ENCODE assay signal across 11 cellular contexts in genomic region chr16:78478267-78478821, GRCh38.
DNase-seq lines count a peak whose midpoint lies in the region; ATAC-seq, FAIRE-seq and TF ChIP-seq lines count a peak whose summit lies in the region.
"Had no signal": no experiment of that assay in that cellular context is flagged by ENCODE, and none has a peak within 500 bp of the region (broad histone marks: within the 10 kb centered on the region; RNA-seq: fewer than 3 reads in every experiment).

No MANE protein-coding gene starts in this region.

- H3K36me3 ChIP-seq in heart left ventricle (no peaks in the 10 kb centered on the region), H1 (ENCODE audit: control insufficient read depth in 2 of 4, insufficient read depth in 4 of 4, low read length in 3 of 4) (no peaks in the 10 kb centered on the region), upper lobe of right lung (no peaks in the 10 kb centered on the region)

- H3K4ac ChIP-seq in H1 (replicated peaks; ENCODE audit: insufficient read length, low read depth, low read length), result no peak overlapping the region

- WGBS in heart left ventricle, 4 donors, result 70 to 74% (median 72%) methylated on average over 7 of the region's 7 CpGs
- 35% methylated on average over 7 of the region's 7 CpGs; no CpG with 5 or more reads in 1 of the 2 experiments for WGBS in H1 (ENCODE audit: extremely low coverage in 1 of 2, insufficient coverage in 1 of 2, insufficient read length in 1 of 2, insufficient replicate concordance in 2 of 2, low coverage in 1 of 2, low lambda C conversion rate in 2 of 2, missing lambda C conversion rate in 1 of 2), 2 experiments

- no peak overlapping the region for H4K91ac ChIP-seq in H1 (replicated peaks; ENCODE audit: insufficient read length, low read length)

- ATAC-seq in heart left ventricle, result peak in 1 of 4 donors; percentile 41
- no peak for ATAC-seq in Right ventricle myocardium superior (ENCODE audit: poor library complexity)
- ATAC-seq in upper lobe of right lung, result no peak
- no peak for ATAC-seq in omental fat pad (ENCODE audit: low FRiP score)
- no peak for ATAC-seq in GM19455 (IDR thresholded peaks at IDR 0.05; ENCODE audit: unreplicated experiment)

- no peak for TF ChIP-seq EP300 in H1 (IDR thresholded peaks at IDR 0.05; ENCODE audit: borderline replicate concordance in 1 of 2, low read depth in 2 of 2, low read length in 2 of 2)

- H3K4me3 ChIP-seq in heart left ventricle (no peak overlapping the region), H1 (ENCODE audit: extremely low read depth in 1 of 4, insufficient read depth in 2 of 4, low read depth in 3 of 4, low read length in 4 of 4) (no peak overlapping the region), upper lobe of right lung (no peak overlapping the region)

- DNase-seq in heart left ventricle, result peak in 1 of 5 donors; percentile 19
- DNase-seq in Right ventricle myocardium superior, result no peak
- DNase-seq in NCI-H2081 (lab: John Stamatoyannopoulos, UW), result peak; percentile 87 to 96
- peak; percentile 10 to 64 for DNase-seq in H1 (ENCODE audit: low read depth in 1 of 2, low spot score in 2 of 2)
- no peak for DNase-seq in upper lobe of right lung
- no peak for DNase-seq in omental fat pad (ENCODE audit: low spot score)
- no peak for DNase-seq in GM03348 (ENCODE audit: low spot score)
- DNase-seq: activated CD8-positive, alpha-beta memory T cell treated with anti-CD3 and anti-CD28 coated beads, Interleukin-2, amount 50 U/mL, for 4 hours; DMS79 treated with DMSO at 0.1 percent for 48 hours; midbrain had no signal

- no peak overlapping the region for H3K27ac ChIP-seq in heart left ventricle
- H3K27ac ChIP-seq in H1 (ENCODE audit: low read depth, low read length), result no peak overlapping the region
- H3K27ac ChIP-seq in upper lobe of right lung, result no peak overlapping the region

- no peak overlapping the region for H3K9ac ChIP-seq in H1 (replicated peaks in 1 of 4; ENCODE audit: extremely low read depth in 1 of 4, low read depth in 3 of 4, low read length in 3 of 4)

- no peak overlapping the region for H4K5ac ChIP-seq in H1 (ENCODE audit: insufficient read length, low read depth, low read length)

- no peak overlapping the region for H2AK5ac ChIP-seq in H1 (ENCODE audit: low read depth, low read length)

- H3K79me1 ChIP-seq in H1 (ENCODE audit: low read depth, low read length), result no peaks in the 10 kb centered on the region

- H3K14ac ChIP-seq in H1 (ENCODE audit: insufficient read length), result no peak overlapping the region

- no peaks in the 10 kb centered on the region for H3K9me3 ChIP-seq in heart left ventricle
- H3K9me3 ChIP-seq in H1 (ENCODE audit: insufficient read depth in 2 of 2, low read depth in 1 of 2, low read length in 1 of 2), result no peaks in the 10 kb centered on the region
- H3K9me3 ChIP-seq in upper lobe of right lung, result no peaks in the 10 kb centered on the region

- TF ChIP-seq CTCF in heart left ventricle (IDR thresholded peaks at IDR 0.05) (peak in 8 of 12 donors; percentile 25 to 60 (median 37)), H1 (IDR thresholded peaks at IDR 0.05; ENCODE audit: control extremely low read depth in 1 of 3, insufficient read depth in 1 of 3, low read depth in 1 of 3, low read length in 3 of 3) (peak; percentile 51 to 68 (median 65)), upper lobe of right lung (IDR thresholded peaks at IDR 0.05) (peak; percentile 39), omental fat pad (IDR thresholded peaks at IDR 0.05) (no peak)

- no peaks in the 10 kb centered on the region for H3K4me1 ChIP-seq in heart left ventricle
- peaks cover 0 to 9% (median 3%) of the 10 kb centered on the region in 4 experiments; a peak in 5 of 7 replicates for H3K4me1 ChIP-seq in H1 (replicated peaks in 1 of 4; ENCODE audit: control insufficient read depth in 3 of 4, insufficient read depth in 4 of 4, low read length in 3 of 4)
- no peaks in the 10 kb centered on the region for H3K4me1 ChIP-seq in upper lobe of right lung

- no peaks in the 10 kb centered on the region for H3K79me2 ChIP-seq in H1 (ENCODE audit: control insufficient read depth in 1 of 2, insufficient read depth in 2 of 2, low read length in 2 of 2)

- no peak overlapping the region for H2BK120ac ChIP-seq in H1 (replicated peaks; ENCODE audit: low read depth, low read length)

- no peak overlapping the region for H3K56ac ChIP-seq in H1 (replicated peaks; ENCODE audit: insufficient read length, low read depth, low read length)

- no peak overlapping the region for H4K8ac ChIP-seq in H1 (ENCODE audit: extremely low read depth, insufficient read depth, low read length)

- FAIRE-seq in H1 (lab: Jason Lieb, UNC), result peak; percentile 77

- no peaks in the 10 kb centered on the region for H3K23me2 ChIP-seq in H1 (ENCODE audit: low read depth, low read length)

- TF ChIP-seq RAD21 in H1 (IDR thresholded peaks at IDR 0.05 in 1 of 2, conservative IDR thresholded peaks at IDR 0.05 in 1 of 2; ENCODE audit: low read depth in 2 of 2, low read length in 2 of 2), result peak; percentile 51 to 60

- no peak overlapping the region for H3K18ac ChIP-seq in H1 (ENCODE audit: extremely low read depth, low read length)

- H2BK5ac ChIP-seq in H1 (ENCODE audit: low read depth, low read length), result no peak overlapping the region

- no peak overlapping the region for H2BK12ac ChIP-seq in H1 (ENCODE audit: low read depth, low read length)

- no peak overlapping the region for H2AFZ ChIP-seq in H1 (ENCODE audit: low read length)

- H3K27me3 ChIP-seq in heart left ventricle, result no peaks in the 10 kb centered on the region
- H3K27me3 ChIP-seq in H1 (replicated peaks in 1 of 4; ENCODE audit: control insufficient read depth in 3 of 4, extremely low read depth in 1 of 4, insufficient read depth in 3 of 4, low read length in 3 of 4), result no peaks in the 10 kb centered on the region
- H3K27me3 ChIP-seq in upper lobe of right lung, result no peaks in the 10 kb centered on the region

- POLR2A ChIA-PET in H1 (lab: Charles Lee; ENCODE audit: partially characterized antibody), result no interaction called here

- TF ChIP-seq POLR2A in heart left ventricle (IDR thresholded peaks at IDR 0.05) (no peak), H1 (IDR thresholded peaks at IDR 0.05; ENCODE audit: control extremely low read depth in 1 of 2, low read depth in 2 of 2, low read length in 2 of 2) (no peak)

- no peaks in the 10 kb centered on the region for H4K20me1 ChIP-seq in H1 (replicated peaks in 1 of 2; ENCODE audit: control insufficient read depth in 1 of 2, insufficient read depth in 2 of 2, low read length in 2 of 2)

- H2BK15ac ChIP-seq in H1 (ENCODE audit: low read length), result no peak overlapping the region

- H2BK20ac ChIP-seq in H1 (ENCODE audit: low read length), result no peak overlapping the region

- CTCF ChIA-PET in H1 (lab: Charles Lee; ENCODE audit: partially characterized antibody), result interaction anchor here (0.6 to 4.3 kb wide), 19 partner anchors 9 to 1348 kb away, joined by 3 to 29 read pairs (median 4); no protein-coding TSS in a partner anchor

- no peak overlapping the region for H3K23ac ChIP-seq in H1 (ENCODE audit: insufficient read length)

- intact Hi-C loops in heart left ventricle (cut with DNase I), result no loop called here
- intact Hi-C loops in Right ventricle myocardium superior (cut with DNase I), result no loop called here
- intact Hi-C loops in upper lobe of right lung (cut with DNase I), result no loop called here

- no peak overlapping the region for H3K4me2 ChIP-seq in H1 (ENCODE audit: insufficient read depth in 1 of 2, low read depth in 2 of 2, low read length in 2 of 2)

TF ChIP-seq in H1, 55 proteins besides CTCF, POLR2A, EP300 and RAD21 (continues in another document):
- 0 out of 2 replicates have a peak, but pooled peaks have one; percentile 72 for TF ChIP-seq POU5F1 (IDR thresholded peaks at IDR 0.05; ENCODE audit: low read depth, low read length)
- no peak for TF ChIP-seq BRCA1 (IDR thresholded peaks at IDR 0.05; ENCODE audit: low read depth, low read length)
- no peak for TF ChIP-seq MAFK (IDR thresholded peaks at IDR 0.05; ENCODE audit: low read depth, low read length)
- TF ChIP-seq SP1 (IDR thresholded peaks at IDR 0.05; ENCODE audit: low read depth, low read length), result no peak
- TF ChIP-seq E2F6 (IDR thresholded peaks at IDR 0.05), result 0 out of 2 replicates have a peak, but pooled peaks have one; percentile 35
- TF ChIP-seq ATF2 (IDR thresholded peaks at IDR 0.05; ENCODE audit: low read length), result no peak
- no peak for TF ChIP-seq CTBP2 (IDR thresholded peaks at IDR 0.05; ENCODE audit: borderline replicate concordance, insufficient read depth, insufficient read length, low read length)
- no peak for TF ChIP-seq EZH2 (IDR thresholded peaks at IDR 0.05; ENCODE audit: low read depth, low read length, severe bottlenecking)
- TF ChIP-seq BCL11A (IDR thresholded peaks at IDR 0.05; ENCODE audit: low read depth in 2 of 2, low read length in 2 of 2), result no peak
- TF ChIP-seq CEBPB (IDR thresholded peaks at IDR 0.05; ENCODE audit: low read depth, low read length), result no peak
- no peak for TF ChIP-seq POLR2AphosphoS5 (IDR thresholded peaks at IDR 0.05; ENCODE audit: low read depth, low read length)
- TF ChIP-seq GTF2F1 (IDR thresholded peaks at IDR 0.05; ENCODE audit: borderline replicate concordance, low read depth, low read length), result no peak
- no peak for TF ChIP-seq TCF12 (IDR thresholded peaks at IDR 0.05; ENCODE audit: low read depth, low read length)
- TF ChIP-seq SIRT6 (IDR thresholded peaks at IDR 0.05; ENCODE audit: low read length), result no peak
- no peak for TF ChIP-seq CHD1 (IDR thresholded peaks at IDR 0.05; ENCODE audit: low read depth, low read length)
- TF ChIP-seq KDM1A (IDR thresholded peaks at IDR 0.05; ENCODE audit: borderline replicate concordance, low read length), result no peak
- 0 out of 2 replicates have a peak, but pooled peaks have one; percentile 28 for TF ChIP-seq YY1 (IDR thresholded peaks at IDR 0.05; ENCODE audit: low read depth, low read length)

Comparison
In these comparisons a context has a peak if more than half of its experiments do, and no peak if none do; other contexts are left out.
1. DNase-seq: peak in NCI-H2081 (2 of 2) and H1 (2 of 2); none in Right ventricle myocardium superior (single experiment), upper lobe of right lung (single experiment), omental fat pad (single experiment) and GM03348 (single experiment).
2. CTCF ChIP-seq: peak in heart left ventricle (8 of 12), H1 (3 of 3) and upper lobe of right lung (single experiment); none in omental fat pad (0 of 3).